In the genomic region with DNA sequence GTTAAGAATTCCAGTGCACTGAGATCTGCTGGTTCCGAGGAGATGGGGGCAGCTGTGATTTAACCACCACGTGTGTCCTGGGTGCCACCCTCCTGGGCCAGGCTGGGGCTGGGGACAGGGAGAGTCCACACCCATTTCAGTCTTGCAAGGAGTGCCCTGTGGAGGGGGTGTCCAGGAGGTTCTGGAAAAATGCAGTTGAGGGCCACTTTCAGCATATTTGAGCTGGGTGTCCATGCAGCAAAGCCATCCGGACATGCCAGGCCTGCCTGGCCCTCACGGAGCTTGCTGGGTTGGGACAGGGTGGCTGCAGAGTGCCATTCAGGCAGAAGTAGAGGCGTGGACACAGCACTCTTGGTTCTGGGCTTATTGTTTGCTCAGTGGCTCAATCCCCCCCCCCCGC, we compare ENCODE assay signal across 15 cellular contexts.
DNase-seq lines count a peak whose midpoint lies in the region; ATAC-seq and TF ChIP-seq lines count a peak whose summit lies in the region.
"Had no signal": no experiment of that assay in that cellular context is flagged by ENCODE, and none has a peak within 500 bp of the region (broad histone marks: within the 10 kb centered on the region; RNA-seq: fewer than 3 reads in every experiment).

No MANE protein-coding gene starts in this region.

- no peak overlapping the region for H3K9ac ChIP-seq in BLaER1

- CTCF ChIA-PET in RWPE1 (lab: Yijun Ruan, JAX): interaction anchor here (0.6 to 1.0 kb wide), 3 partner anchors 76 to 780 kb away, joined by 3 read pairs; no protein-coding TSS in a partner anchor

- TF ChIP-seq POLR2A in upper lobe of left lung (IDR thresholded peaks at IDR 0.05): no peak

- peak; percentile 81 to 83 for ATAC-seq in lower lobe of right lung
- peak; percentile 21 to 54 for ATAC-seq in upper lobe of left lung (ENCODE audit: low FRiP score in 2 of 2)
- no peak for ATAC-seq in HG02938 (IDR thresholded peaks at IDR 0.05; ENCODE audit: unreplicated experiment)
- no peak for ATAC-seq in HG03280 (IDR thresholded peaks at IDR 0.05; ENCODE audit: unreplicated experiment)
- ATAC-seq: K562 had no signal

- peaks cover 65% of the 10 kb centered on the region for H4K20me1 ChIP-seq in BLaER1

- no peaks in the 10 kb centered on the region for H3K9me3 ChIP-seq in BLaER1
- H3K9me3 ChIP-seq in lower lobe of right lung: no peaks in the 10 kb centered on the region
- no peaks in the 10 kb centered on the region for H3K9me3 ChIP-seq in upper lobe of left lung
- H3K9me3 ChIP-seq: Caco-2 had no signal

- 67 to 77% methylated on average over 5 of the region's 6 CpGs for WGBS in upper lobe of left lung, 2 donors

- POLR2A ChIA-PET in RWPE1 (lab: Yijun Ruan, JAX; ENCODE audit: low non-redundant PET): no interaction called here

- no peak overlapping the region for H3K4me3 ChIP-seq in BLaER1
- H3K4me3 ChIP-seq in lower lobe of right lung: no peak overlapping the region
- H3K4me3 ChIP-seq in upper lobe of left lung: no peak overlapping the region
- H3K4me3 ChIP-seq: GM23338, K562 had no signal

- H3K36me3 ChIP-seq in BLaER1 (peaks cover 86% of the 10 kb centered on the region), lower lobe of right lung (peaks cover 90% of the 10 kb centered on the region), upper lobe of left lung (peaks cover 12 to 85% (median 64%) of the 10 kb centered on the region in 4 donors)

- no peaks in the 10 kb centered on the region for H3K27me3 ChIP-seq in BLaER1
- no peaks in the 10 kb centered on the region for H3K27me3 ChIP-seq in lower lobe of right lung (ENCODE audit: low read depth)
- H3K27me3 ChIP-seq in upper lobe of left lung: no peaks in the 10 kb centered on the region

- peak overlapping the region; percentile 53 for H3K4me2 ChIP-seq in BLaER1
- H3K4me2 ChIP-seq: GM23338 had no signal

- intact Hi-C loops in lower lobe of right lung (cut with DNase I): no loop called here

- no peak for TF ChIP-seq EP300 in upper lobe of left lung (IDR thresholded peaks at IDR 0.05)

- TF ChIP-seq CTCF in RWPE1 (conservative IDR thresholded peaks at IDR 0.05; ENCODE audit: low read depth) (no peak), lower lobe of right lung (IDR thresholded peaks at IDR 0.05) (no peak), upper lobe of left lung (IDR thresholded peaks at IDR 0.05) (no peak)

- peaks cover 31% of the 10 kb centered on the region for H3K4me1 ChIP-seq in BLaER1
- peaks cover 3% of the 10 kb centered on the region for H3K4me1 ChIP-seq in lower lobe of right lung
- H3K4me1 ChIP-seq in upper lobe of left lung: peaks cover 0 to 4% (median under 1%) of the 10 kb centered on the region in 4 donors
- H3K4me1 ChIP-seq: Caco-2 had no signal

- peak overlapping the region; percentile 30; the same call in 1 of the 2 replicates for H3K27ac ChIP-seq in BLaER1
- H3K27ac ChIP-seq in RWPE1: peak overlapping the region; percentile 42
- peak overlapping the region; percentile 69 for H3K27ac ChIP-seq in lower lobe of right lung
- peak overlapping the region in 1 of 4 donors; percentile 64 for H3K27ac ChIP-seq in upper lobe of left lung
- H3K27ac ChIP-seq: HL-60 had no signal

- DNase-seq in RWPE1 (ENCODE audit: low spot score) (no peak), lower lobe of right lung (peak; percentile 65), upper lobe of left lung (peak; percentile 35 to 42), midbrain (lab: John Stamatoyannopoulos, UW) (no peak)
- DNase-seq: ACHN; Caco-2; CD8-positive, alpha-beta memory T cell; DND-41; GDM1 had no signal

Comparison
In these comparisons a context has a peak if more than half of its experiments do, and no peak if none do; other contexts are left out.
1. DNase-seq: peak in lower lobe of right lung (single experiment) and upper lobe of left lung (2 of 2); none in RWPE1 (single experiment) and midbrain (single experiment).
2. ATAC-seq: peak in lower lobe of right lung (2 of 2) and upper lobe of left lung (2 of 2); none in HG02938 (single experiment) and HG03280 (single experiment).